In the genomic region with DNA sequence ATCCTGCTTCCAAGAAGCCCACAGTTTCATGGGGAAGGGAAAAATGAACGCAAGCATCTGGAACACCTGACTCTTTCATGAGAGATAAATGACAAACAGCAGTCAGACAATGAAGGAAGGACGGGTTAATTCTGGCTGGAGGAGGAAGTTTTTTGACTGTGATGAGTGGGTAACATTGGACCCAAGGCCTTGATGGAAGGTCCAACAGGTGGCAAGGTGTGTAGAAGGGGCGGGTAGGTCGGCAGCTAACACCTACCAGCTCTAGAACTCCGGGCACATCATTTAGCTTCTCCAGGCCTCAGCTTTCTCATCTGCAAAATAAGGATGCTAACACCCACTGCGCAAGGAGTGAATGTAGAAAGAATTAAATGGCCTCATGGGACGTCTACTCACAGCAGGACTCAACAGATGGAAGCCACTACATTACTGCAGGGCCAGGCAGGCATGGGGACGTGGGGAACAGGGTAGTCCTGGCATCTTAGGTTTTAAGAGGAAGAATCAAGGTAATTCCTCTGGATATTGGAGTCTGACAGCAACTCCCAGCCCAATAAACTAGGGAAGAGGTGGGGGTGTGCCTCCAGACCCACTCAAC, we compare ENCODE assay signal across 7 cellular contexts. TPM values are rescaled to one million over a fixed set of nuclear protein-coding genes. Genes with fewer than 3 reads are reported as not detected.
"Had no signal": no experiment of that assay in that cellular context is flagged by ENCODE, and none has a peak within 500 bp of the region (broad histone marks: within the 10 kb centered on the region; RNA-seq: fewer than 3 reads in every experiment).

No MANE protein-coding gene starts in this region.

- H3K36me3 ChIP-seq: HAP-1 had no signal

- FAIRE-seq: HTR-8/SVneo had no signal

- H3K27ac Mint-ChIP-seq: IgD-negative memory B cell had no signal

- H3K4me1 Mint-ChIP-seq: IgD-negative memory B cell had no signal

- H3K4me3 Mint-ChIP-seq: IgD-negative memory B cell had no signal

- H2AFZ ChIP-seq: GM23248 had no signal

- H3K36me3 Mint-ChIP-seq: IgD-negative memory B cell had no signal

- H3K9ac ChIP-seq: GM23248 had no signal

- DNase-seq: GOT3, KG1 had no signal

- H3K27ac ChIP-seq: GM23248 had no signal

- H3K4me3 ChIP-seq: GM23248, HAP-1 had no signal

- H3K9me3 ChIP-seq: HAP-1 had no signal

- H3K4me1 ChIP-seq: HAP-1 had no signal

- H3K9me3 Mint-ChIP-seq: IgD-negative memory B cell had no signal

RNA-seq across cellular contexts. Expression of gene GLIS1, which starts 12.9 kb away (rescaled TPM):
- total RNA-seq: HT-29 had no signal
- polyA plus RNA-seq: IgD-negative memory B cell had no signal
